ENCODE assay signal across 15 cellular contexts in the genomic region with DNA sequence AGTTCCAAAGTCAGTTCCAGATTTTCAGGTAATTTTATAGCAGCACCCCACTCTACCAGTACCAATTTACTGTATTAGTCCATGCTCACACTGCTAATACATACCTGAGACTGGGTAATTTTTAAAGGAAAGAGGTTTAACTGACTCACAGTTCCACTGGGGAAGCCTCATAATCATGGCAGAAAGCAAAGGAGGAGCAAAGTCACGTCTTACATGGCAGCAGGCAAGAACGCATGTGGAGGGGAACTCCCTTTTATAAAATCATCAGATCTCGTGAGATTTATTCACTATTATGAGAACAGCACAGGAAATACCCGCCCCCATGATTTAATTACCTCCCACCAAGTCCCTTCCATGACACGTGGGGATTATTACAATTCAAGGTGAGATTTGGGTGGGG.
DNase-seq lines count a peak whose midpoint lies in the region; ATAC-seq and TF ChIP-seq lines count a peak whose summit lies in the region.
"Had no signal": no experiment of that assay in that cellular context is flagged by ENCODE, and none has a peak within 500 bp of the region (broad histone marks: within the 10 kb centered on the region; RNA-seq: fewer than 3 reads in every experiment).

No MANE protein-coding gene starts in this region.

- H3K36me3 Mint-ChIP-seq in Calu3 (ENCODE audit: insufficient read depth, unreplicated experiment) (peaks cover 14% of the 10 kb centered on the region), GM23338 (ENCODE audit: low read depth) (peaks cover 36% of the 10 kb centered on the region), WTC11 (peaks cover 38% of the 10 kb centered on the region), chondrocyte (ENCODE audit: low read depth) (peaks cover 2% of the 10 kb centered on the region)

- no peaks in the 10 kb centered on the region for H3K4me1 ChIP-seq in GM23338 (ENCODE audit: insufficient read depth)
- H3K4me1 ChIP-seq in upper lobe of left lung = peaks cover 0 to 5% (median 2%) of the 10 kb centered on the region in 4 donors
- H3K4me1 ChIP-seq: BE2C had no signal

- H3K9me3 ChIP-seq in upper lobe of left lung = no peaks in the 10 kb centered on the region
- H3K9me3 ChIP-seq: BE2C had no signal

- no peak for TF ChIP-seq POLR2A in upper lobe of left lung (IDR thresholded peaks at IDR 0.05)

- peaks cover 3% of the 10 kb centered on the region for H3K9me3 Mint-ChIP-seq in Calu3 (ENCODE audit: low read depth, unreplicated experiment)
- H3K9me3 Mint-ChIP-seq in GM23338 = peaks cover 31% of the 10 kb centered on the region
- H3K9me3 Mint-ChIP-seq in WTC11 = peaks cover 50% of the 10 kb centered on the region
- peaks cover 7% of the 10 kb centered on the region for H3K9me3 Mint-ChIP-seq in chondrocyte (ENCODE audit: low read depth)

- no peak for DNase-seq in Calu3
- no peak for DNase-seq in GM23338 (ENCODE audit: low spot score)
- no peak for DNase-seq in WTC11 (ENCODE audit: low spot score)
- no peak for DNase-seq in chondrocyte (ENCODE audit: low spot score)
- no peak for DNase-seq in upper lobe of left lung
- no peak for DNase-seq in stimulated activated naive CD8-positive, alpha-beta T cell treated with anti-CD3 and anti-CD28 coated beads, Interleukin-15, Interleukin-2, amounts not matched to agents 100 U/mL and 50 U/mL, for 24 hours
- DNase-seq in stimulated activated CD4-positive, alpha-beta T cell treated with anti-CD3 and anti-CD28 coated beads, Interleukin-4, amount 100 ng/mL, for 4 hours = no peak
- DNase-seq: BE2C; CD4-positive, alpha-beta memory T cell; DND-41; GDM1; H7; KBM-7 had no signal

- no peak overlapping the region for H3K4me3 ChIP-seq in GM23338
- H3K4me3 ChIP-seq in upper lobe of left lung = no peak overlapping the region
- H3K4me3 ChIP-seq: A549 had no signal

- H3K27ac ChIP-seq in GM23338 (ENCODE audit: low read depth) (peak overlapping the region; percentile 65), upper lobe of left lung (no peak overlapping the region)
- H3K27ac ChIP-seq: A549, C4-2B had no signal

- no peaks in the 10 kb centered on the region for H3F3A ChIP-seq in GM23338 (replicated peaks; ENCODE audit: low read depth)

- H3K27me3 Mint-ChIP-seq in Calu3 (ENCODE audit: unreplicated experiment) (no peaks in the 10 kb centered on the region), GM23338 (ENCODE audit: insufficient read depth, low read depth, poor library complexity) (peaks cover 9% of the 10 kb centered on the region), WTC11 (ENCODE audit: low read depth) (no peaks in the 10 kb centered on the region), chondrocyte (ENCODE audit: low read depth) (no peaks in the 10 kb centered on the region)

- H3K4me2 ChIP-seq in GM23338 = no peak overlapping the region; the same call in 1 of the 2 replicates
- H3K4me2 ChIP-seq: A549 had no signal

- TF ChIP-seq CTCF in Calu3 (IDR thresholded peaks at IDR 0.05; ENCODE audit: unreplicated experiment) = no peak
- no peak for TF ChIP-seq CTCF in GM23338 (conservative IDR thresholded peaks at IDR 0.05; ENCODE audit: low read depth in 2 of 2)
- no peak for TF ChIP-seq CTCF in WTC11 (IDR thresholded peaks at IDR 0.05)
- no peak for TF ChIP-seq CTCF in chondrocyte (IDR thresholded peaks at IDR 0.05)
- TF ChIP-seq CTCF in upper lobe of left lung (IDR thresholded peaks at IDR 0.05) = no peak

- H3K36me3 ChIP-seq in GM23338 (ENCODE audit: insufficient read depth) = no peaks in the 10 kb centered on the region
- H3K36me3 ChIP-seq in upper lobe of left lung = no peaks in the 10 kb centered on the region
- H3K36me3 ChIP-seq: BE2C had no signal

- intact Hi-C loops in Calu3 (cut with micrococcal nuclease; ENCODE audit: unreplicated experiment) = loop anchor here (5.0 kb wide), 1 partner anchor 66 kb away; no protein-coding TSS in a partner anchor

- TF ChIP-seq EP300 in upper lobe of left lung (IDR thresholded peaks at IDR 0.05) = no peak

- H3K27ac Mint-ChIP-seq in Calu3 (ENCODE audit: unreplicated experiment) (peak overlapping the region; percentile 27), GM23338 (peak overlapping the region; percentile 50; the same call in 1 of the 2 replicates), WTC11 (peak overlapping the region; percentile 84; the same call in 1 of the 2 replicates), chondrocyte (ENCODE audit: unreplicated experiment) (peak overlapping the region; percentile 22)

- no TSS peak for BruUV-seq in Calu3 (replicated peaks; lab: Mats Ljungman, UMichigan)

- H3K4me3 Mint-ChIP-seq in Calu3 (ENCODE audit: low read depth, unreplicated experiment) = no peak overlapping the region
- no peak overlapping the region for H3K4me3 Mint-ChIP-seq in GM23338
- peak overlapping the region; percentile 3; the same call in 1 of the 2 replicates for H3K4me3 Mint-ChIP-seq in WTC11
- H3K4me3 Mint-ChIP-seq in chondrocyte (ENCODE audit: unreplicated experiment) = no peak overlapping the region
- H3K4me3 Mint-ChIP-seq: CD4-positive, alpha-beta memory T cell had no signal

- no peaks in the 10 kb centered on the region for H4K20me1 ChIP-seq in GM23338 (replicated peaks; ENCODE audit: insufficient read depth)

- no peak overlapping the region for H2AFZ ChIP-seq in GM23338

- H3K27me3 ChIP-seq in GM23338 (ENCODE audit: insufficient read depth) (no peaks in the 10 kb centered on the region), upper lobe of left lung (no peaks in the 10 kb centered on the region)
- H3K27me3 ChIP-seq: BE2C had no signal

- H3K9me2 ChIP-seq in GM23338 (ENCODE audit: insufficient read depth) = peaks cover 7% of the 10 kb centered on the region

- CTCF ChIA-PET in Calu3 (lab: Charles Lee) = no interaction called here
- CTCF ChIA-PET in WTC11 (lab: Charles Lee) = no interaction called here

- peaks cover 62% of the 10 kb centered on the region for H3K4me1 Mint-ChIP-seq in Calu3 (ENCODE audit: low read depth, unreplicated experiment)
- H3K4me1 Mint-ChIP-seq in GM23338 = peaks cover 24% of the 10 kb centered on the region
- peaks cover 40% of the 10 kb centered on the region for H3K4me1 Mint-ChIP-seq in WTC11
- peaks cover 38% of the 10 kb centered on the region for H3K4me1 Mint-ChIP-seq in chondrocyte (ENCODE audit: low read depth)

- ATAC-seq in GM23338 = no peak
- ATAC-seq in WTC11 = no peak
- no peak for ATAC-seq in upper lobe of left lung (ENCODE audit: low FRiP score in 2 of 2)
- ATAC-seq in stimulated activated naive CD8-positive, alpha-beta T cell treated with anti-CD3 and anti-CD28 coated beads, Interleukin-15, Interleukin-2, amounts not matched to agents 100 U/mL and 50 U/mL, for 24 hours = no peak
- ATAC-seq: A549 had no signal

- no peaks in the 10 kb centered on the region for H3K79me2 ChIP-seq in GM23338 (replicated peaks; ENCODE audit: insufficient read depth)

- POLR2A ChIA-PET in WTC11 (lab: Charles Lee) = no interaction called here

- WGBS in upper lobe of left lung, 2 donors = 83 to 95% methylated on average over 5 of the region's 5 CpGs

TF ChIP-seq in GM23338, 12 proteins besides CTCF, POLR2A, EP300 and RAD21 (continues in another document):
- no peak for TF ChIP-seq CREB1 (CRISPR knock-in tag; IDR thresholded peaks at IDR 0.05; ENCODE audit: low read depth)
- TF ChIP-seq ZNF331 (CRISPR knock-in tag; IDR thresholded peaks at IDR 0.05; ENCODE audit: low read depth) = no peak

TF ChIP-seq in WTC11, 78 proteins besides CTCF, POLR2A, EP300 and RAD21 (continues in another document):
- TF ChIP-seq SOX15 (CRISPR knock-in tag; IDR thresholded peaks at IDR 0.05) = no peak
- TF ChIP-seq ZNF219 (CRISPR knock-in tag; IDR thresholded peaks at IDR 0.05; ENCODE audit: borderline replicate concordance) = no peak
- no peak for TF ChIP-seq SP1 (CRISPR knock-in tag; conservative IDR thresholded peaks at IDR 0.05)
- TF ChIP-seq, protein P1, sequence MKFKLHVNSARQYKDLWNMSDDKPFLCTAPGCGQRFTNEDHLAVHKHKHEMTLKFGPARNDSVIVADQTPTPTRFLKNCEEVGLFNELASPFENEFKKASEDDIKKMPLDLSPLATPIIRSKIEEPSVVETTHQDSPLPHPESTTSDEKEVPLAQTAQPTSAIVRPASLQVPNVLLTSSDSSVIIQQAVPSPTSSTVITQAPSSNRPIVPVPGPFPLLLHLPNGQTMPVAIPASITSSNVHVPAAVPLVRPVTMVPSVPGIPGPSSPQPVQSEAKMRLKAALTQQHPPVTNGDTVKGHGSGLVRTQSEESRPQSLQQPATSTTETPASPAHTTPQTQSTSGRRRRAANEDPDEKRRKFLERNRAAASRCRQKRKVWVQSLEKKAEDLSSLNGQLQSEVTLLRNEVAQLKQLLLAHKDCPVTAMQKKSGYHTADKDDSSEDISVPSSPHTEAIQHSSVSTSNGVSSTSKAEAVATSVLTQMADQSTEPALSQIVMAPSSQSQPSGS (CRISPR knock-in tag; IDR thresholded peaks at IDR 0.05; ENCODE audit: borderline replicate concordance, low read depth) = no peak
- no peak for TF ChIP-seq SMAD3 (CRISPR knock-in tag; IDR thresholded peaks at IDR 0.05; ENCODE audit: borderline replicate concordance)
- TF ChIP-seq, protein P2, sequence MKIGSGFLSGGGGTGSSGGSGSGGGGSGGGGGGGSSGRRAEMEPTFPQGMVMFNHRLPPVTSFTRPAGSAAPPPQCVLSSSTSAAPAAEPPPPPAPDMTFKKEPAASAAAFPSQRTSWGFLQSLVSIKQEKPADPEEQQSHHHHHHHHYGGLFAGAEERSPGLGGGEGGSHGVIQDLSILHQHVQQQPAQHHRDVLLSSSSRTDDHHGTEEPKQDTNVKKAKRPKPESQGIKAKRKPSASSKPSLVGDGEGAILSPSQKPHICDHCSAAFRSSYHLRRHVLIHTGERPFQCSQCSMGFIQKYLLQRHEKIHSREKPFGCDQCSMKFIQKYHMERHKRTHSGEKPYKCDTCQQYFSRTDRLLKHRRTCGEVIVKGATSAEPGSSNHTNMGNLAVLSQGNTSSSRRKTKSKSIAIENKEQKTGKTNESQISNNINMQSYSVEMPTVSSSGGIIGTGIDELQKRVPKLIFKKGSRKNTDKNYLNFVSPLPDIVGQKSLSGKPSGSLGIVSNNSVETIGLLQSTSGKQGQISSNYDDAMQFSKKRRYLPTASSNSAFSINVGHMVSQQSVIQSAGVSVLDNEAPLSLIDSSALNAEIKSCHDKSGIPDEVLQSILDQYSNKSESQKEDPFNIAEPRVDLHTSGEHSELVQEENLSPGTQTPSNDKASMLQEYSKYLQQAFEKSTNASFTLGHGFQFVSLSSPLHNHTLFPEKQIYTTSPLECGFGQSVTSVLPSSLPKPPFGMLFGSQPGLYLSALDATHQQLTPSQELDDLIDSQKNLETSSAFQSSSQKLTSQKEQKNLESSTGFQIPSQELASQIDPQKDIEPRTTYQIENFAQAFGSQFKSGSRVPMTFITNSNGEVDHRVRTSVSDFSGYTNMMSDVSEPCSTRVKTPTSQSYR (CRISPR knock-in tag; IDR thresholded peaks at IDR 0.05) = no peak

Comparison
In these comparisons a context has a peak if more than half of its experiments do, and no peak if none do; other contexts are left out.
1. H3K27ac Mint-ChIP-seq: peak in every context shown above with its lines; median percentile 84 in WTC11; 50 in GM23338; 27 in Calu3; 22 in chondrocyte.